ENCODE assay signal across 20 cellular contexts in genomic region chr3:187721055-187721454, GRCh38. TPM values are rescaled to one million over a fixed set of nuclear protein-coding genes. Genes with fewer than 3 reads are reported as not detected.
DNase-seq lines count a peak whose midpoint lies in the region; ATAC-seq, FAIRE-seq and TF ChIP-seq lines count a peak whose summit lies in the region.
"Had no signal": no experiment of that assay in that cellular context is flagged by ENCODE, and none has a peak within 500 bp of the region (broad histone marks: within the 10 kb centered on the region; RNA-seq: fewer than 3 reads in every experiment).

No MANE protein-coding gene starts in this region.

- TF ChIP-seq CTCF in IMR-90 (conservative IDR thresholded peaks at IDR 0.05; ENCODE audit: low read depth, low read length): no peak
- TF ChIP-seq CTCF in RWPE1 (conservative IDR thresholded peaks at IDR 0.05; ENCODE audit: low read depth): no peak
- no peak for TF ChIP-seq CTCF in neutrophil (IDR thresholded peaks at IDR 0.05)

- peaks cover 0 to 4% of the 10 kb centered on the region in 2 experiments; a peak in 1 of 4 replicates for H3K79me1 ChIP-seq in IMR-90 (ENCODE audit: low read depth in 1 of 2, low read length in 2 of 2)

- H3K36me3 ChIP-seq in IMR-90 (ENCODE audit: control insufficient read depth, insufficient read depth, low read length) (peaks cover 45% of the 10 kb centered on the region), neutrophil (peaks cover 64% of the 10 kb centered on the region), stomach smooth muscle (ENCODE audit: control insufficient read depth in 2 of 2, insufficient read depth in 2 of 2, low read length in 2 of 2) (peaks cover 42 to 43% of the 10 kb centered on the region in 2 donors)
- H3K36me3 ChIP-seq: BE2C had no signal

- no peak overlapping the region for H2BK120ac ChIP-seq in IMR-90 (ENCODE audit: low read depth, low read length)

- FAIRE-seq in urothelium cell line (lab: Jason Lieb, UNC): no peak
- FAIRE-seq: A204.1, D721Med, G401.6, GM12891, K562 had no signal

- in situ Hi-C loops in IMR-90 (cut with MboI; ENCODE audit: low sequenced_read_pairs): loop anchor here (25.0 kb wide), 1 partner anchor 1516 kb away; no protein-coding TSS in a partner anchor

- peaks cover 0 to 9% of the 10 kb centered on the region in 2 donors for H3K4me1 Mint-ChIP-seq in natural killer cell treated with Interleukin-12 subunit alpha and Interleukin-12 subunit beta and Interleukin-15 and Interleukin-18, amount 100 ng/mL, for 72 hours (ENCODE audit: low read depth in 2 of 2)
- H3K4me1 Mint-ChIP-seq: CD4-positive, CD25-positive, alpha-beta regulatory T cell; CD8-positive, alpha-beta memory T cell had no signal

- H2AFZ ChIP-seq in IMR-90 (replicated peaks; ENCODE audit: low read length, poor library complexity): no peak overlapping the region
- H2AFZ ChIP-seq: GM23338 had no signal

- no peak overlapping the region for H3K56ac ChIP-seq in IMR-90 (ENCODE audit: extremely low read depth, insufficient read depth, low read length)

- H2BK15ac ChIP-seq in IMR-90 (ENCODE audit: low read depth, low read length): no peak overlapping the region

- H3K14ac ChIP-seq in IMR-90 (replicated peaks; ENCODE audit: low read depth, low read length): no peak overlapping the region

- no peak overlapping the region for H4K8ac ChIP-seq in IMR-90 (ENCODE audit: low read depth in 2 of 2, low read length in 2 of 2)

- no peak overlapping the region for H3K4ac ChIP-seq in IMR-90 (ENCODE audit: low read depth, low read length)

- peaks cover 5% of the 10 kb centered on the region; the same call in 1 of the 2 replicates for H3K9me1 ChIP-seq in IMR-90 (ENCODE audit: insufficient read depth, low read length)

- TF ChIP-seq RAD21 in IMR-90 (IDR thresholded peaks at IDR 0.05; ENCODE audit: low read length): no peak

- H3K27me3 ChIP-seq in IMR-90 (ENCODE audit: control insufficient read depth, insufficient read depth, low read length) (no peaks in the 10 kb centered on the region), neutrophil (no peaks in the 10 kb centered on the region), stomach smooth muscle (ENCODE audit: control insufficient read depth in 1 of 2, insufficient read depth in 2 of 2, low read length in 2 of 2) (no peaks in the 10 kb centered on the region)
- H3K27me3 ChIP-seq: BE2C had no signal

- H4K91ac ChIP-seq in IMR-90 (ENCODE audit: insufficient read depth, low read depth, low read length): no peak overlapping the region

- H3K4me2 ChIP-seq in IMR-90 (ENCODE audit: low read depth, low read length): no peak overlapping the region
- H3K4me2 ChIP-seq: GM23338 had no signal

- peak overlapping the region; percentile 50 for H2AK9ac ChIP-seq in IMR-90 (replicated peaks; ENCODE audit: low read depth, low read length, poor library complexity)

- H3K9ac ChIP-seq in IMR-90 (ENCODE audit: low read depth, low read length): no peak overlapping the region
- H3K9ac ChIP-seq in stomach smooth muscle (ENCODE audit: low read length in 2 of 2): no peak overlapping the region

- H2AK5ac ChIP-seq in IMR-90 (ENCODE audit: low read depth, low read length): no peak overlapping the region

- H4K5ac ChIP-seq in IMR-90 (ENCODE audit: low read depth, low read length): no peak overlapping the region

- H4K20me1 ChIP-seq in IMR-90 (ENCODE audit: insufficient read depth, low read length): no peaks in the 10 kb centered on the region; the same call in 1 of the 2 replicates

- H3K9me3 ChIP-seq in IMR-90 (ENCODE audit: control insufficient read depth, insufficient read depth, low read length) (no peaks in the 10 kb centered on the region), neutrophil (peaks cover 5% of the 10 kb centered on the region), stomach smooth muscle (ENCODE audit: control insufficient read depth in 2 of 2, low read length in 2 of 2) (no peaks in the 10 kb centered on the region)
- H3K9me3 ChIP-seq: BE2C, Caco-2 had no signal

- H3K4me3 ChIP-seq in IMR-90 (ENCODE audit: insufficient read depth, low read depth, low read length) (no peak overlapping the region), neutrophil (ENCODE audit: low read depth in 1 of 2, low read length in 1 of 2) (no peak overlapping the region), stomach smooth muscle (ENCODE audit: low read length in 2 of 2) (no peak overlapping the region)
- H3K4me3 ChIP-seq: GM23338, K562 had no signal

- dilution Hi-C loops in IMR-90 (cut with HindIII; ENCODE audit: low sequenced_read_pairs, unreplicated experiment): no loop called here

- H2BK20ac ChIP-seq in IMR-90 (ENCODE audit: low read depth, low read length): no peak overlapping the region

- H3K27me3 Mint-ChIP-seq in natural killer cell treated with Interleukin-12 subunit alpha and Interleukin-12 subunit beta and Interleukin-15 and Interleukin-18, amount 100 ng/mL, for 72 hours: no peaks in the 10 kb centered on the region
- H3K27me3 Mint-ChIP-seq: CD4-positive, CD25-positive, alpha-beta regulatory T cell; CD8-positive, alpha-beta memory T cell had no signal

- no peak overlapping the region for H3K27ac Mint-ChIP-seq in natural killer cell treated with Interleukin-12 subunit alpha and Interleukin-12 subunit beta and Interleukin-15 and Interleukin-18, amount 100 ng/mL, for 72 hours
- H3K27ac Mint-ChIP-seq: CD4-positive, CD25-positive, alpha-beta regulatory T cell; GM23338 had no signal

- TF ChIP-seq POLR2A in IMR-90 (IDR thresholded peaks at IDR 0.05; ENCODE audit: low read depth, low read length): no peak

- CTCF ChIA-PET in IMR-90 (lab: Yijun Ruan, JAX) (no interaction called here), RWPE1 (lab: Yijun Ruan, JAX) (no interaction called here)

- no peak overlapping the region for H2BK5ac ChIP-seq in IMR-90 (ENCODE audit: low read depth, low read length, poor library complexity, severe bottlenecking)

- peaks cover 17% of the 10 kb centered on the region for H3K36me3 Mint-ChIP-seq in natural killer cell treated with Interleukin-12 subunit alpha and Interleukin-12 subunit beta and Interleukin-15 and Interleukin-18, amount 100 ng/mL, for 72 hours

- H3K27ac ChIP-seq in IMR-90 (ENCODE audit: insufficient read depth, low read length) (no peak overlapping the region), RWPE1 (peak overlapping the region; percentile 49), neutrophil (peak overlapping the region; percentile 49), stomach smooth muscle (ENCODE audit: low read length) (peak overlapping the region; percentile 78)

- no TSS peak for BruUV-seq in IMR-90 (replicated peaks; lab: Mats Ljungman, UMichigan)

- DNase-seq in IMR-90 (no peak), RWPE1 (ENCODE audit: low spot score) (no peak), urothelium cell line (ENCODE audit: low spot score) (no peak)
- no peak for DNase-seq in natural killer cell treated with Interleukin-12 subunit alpha and Interleukin-12 subunit beta and Interleukin-15 and Interleukin-18, amount 100 ng/mL, for 72 hours (ENCODE audit: low spot score)
- DNase-seq: ACHN; BE2C; C1 segment of cervical spinal cord; Caco-2; CD4-positive, CD25-positive, alpha-beta regulatory T cell; CD8-positive, alpha-beta memory T cell; H9 had no signal

- no peak overlapping the region for H3K18ac ChIP-seq in IMR-90 (ENCODE audit: low read depth, low read length)

- ATAC-seq in IMR-90 (ENCODE audit: low read depth) (no peak), GM21717 (IDR thresholded peaks at IDR 0.05; ENCODE audit: unreplicated experiment) (no peak)
- ATAC-seq in natural killer cell treated with Interleukin-12 subunit alpha and Interleukin-12 subunit beta and Interleukin-15 and Interleukin-18, amount 100 ng/mL, for 72 hours: no peak
- ATAC-seq: K562 had no signal

- no peaks in the 10 kb centered on the region for H3K9me3 Mint-ChIP-seq in natural killer cell treated with Interleukin-12 subunit alpha and Interleukin-12 subunit beta and Interleukin-15 and Interleukin-18, amount 100 ng/mL, for 72 hours
- H3K9me3 Mint-ChIP-seq: CD4-positive, CD25-positive, alpha-beta regulatory T cell; CD8-positive, alpha-beta memory T cell; GM23338; H9 had no signal

- POLR2A ChIA-PET in IMR-90 (lab: Charles Lee; ENCODE audit: unreplicated experiment) (no interaction called here), RWPE1 (lab: Yijun Ruan, JAX; ENCODE audit: low non-redundant PET) (no interaction called here)

- no peak overlapping the region for H3K4me3 Mint-ChIP-seq in natural killer cell treated with Interleukin-12 subunit alpha and Interleukin-12 subunit beta and Interleukin-15 and Interleukin-18, amount 100 ng/mL, for 72 hours
- H3K4me3 Mint-ChIP-seq: CD4-positive, CD25-positive, alpha-beta regulatory T cell; CD8-positive, alpha-beta memory T cell; GM23338 had no signal

- no peak overlapping the region for H3K23ac ChIP-seq in IMR-90 (ENCODE audit: low read depth, low read length)

- H3K4me1 ChIP-seq in IMR-90 (ENCODE audit: control insufficient read depth, insufficient read depth, low read length) (peaks cover 2% of the 10 kb centered on the region; the same call in 1 of the 2 replicates), neutrophil (ENCODE audit: control insufficient read depth in 1 of 2, insufficient read depth in 1 of 2, low read depth in 1 of 2, low read length in 1 of 2) (no peaks in the 10 kb centered on the region), stomach smooth muscle (ENCODE audit: control insufficient read depth, insufficient read depth, low read length) (peaks cover 15% of the 10 kb centered on the region)
- H3K4me1 ChIP-seq: BE2C had no signal

- intact Hi-C loops in IMR-90 (cut with micrococcal nuclease): no loop called here

- WGBS in IMR-90 (ENCODE audit: extremely low coverage in 2 of 2, insufficient read length in 1 of 2), 2 experiments: 100% methylated on average over 1 of the region's 8 CpGs; no CpG with 5 or more reads in 1 of the 2 experiments

TF ChIP-seq in IMR-90, 13 proteins besides CTCF, POLR2A, EP300 and RAD21 (continues in another document):
- no peak for TF ChIP-seq CEBPB (IDR thresholded peaks at IDR 0.05; ENCODE audit: low read depth, low read length)

RNA-seq across cellular contexts. Expression of gene RTP2, which starts 18.7 kb away (rescaled TPM):
- not detected in 2 replicates for total RNA-seq in IMR-90 (2012; rRNA removed)
- not detected in 2 replicates for polyA plus RNA-seq in IMR-90 (2012; rRNA removed)
- not detected in 2 replicates for polyA plus RNA-seq in IMR-90 (2012; cell fraction: cytosol; rRNA removed)
- not detected in 2 replicates for polyA plus RNA-seq in IMR-90 (2012; cell fraction: nucleus; rRNA removed; ENCODE audit: low replicate concordance)
- total RNA-seq in natural killer cell treated with Interleukin-12 subunit alpha and Interleukin-12 subunit beta and Interleukin-15 and Interleukin-18, amount 100 ng/mL, for 72 hours: not detected
- total RNA-seq: Caco-2; CD4-positive, CD25-positive, alpha-beta regulatory T cell; CD8-positive, alpha-beta memory T cell; GM23338; H9; K562 had no signal
- polyA plus RNA-seq: CD4-positive, CD25-positive, alpha-beta regulatory T cell; CD8-positive, alpha-beta memory T cell; GM23338; K562 had no signal

RNA-seq across cellular contexts. Expression of gene BCL6, which starts 24.2 kb away (rescaled TPM):
- total RNA-seq in IMR-90 (2012; rRNA removed): 21.4 and 22.6 TPM in 2 replicates
- polyA plus RNA-seq in IMR-90 (2012; rRNA removed): 19.7 and 20.4 TPM in 2 replicates
- polyA plus RNA-seq in IMR-90 (2012; cell fraction: cytosol; rRNA removed): 10.4 and 12.0 TPM in 2 replicates
- polyA plus RNA-seq in IMR-90 (2012; cell fraction: nucleus; rRNA removed; ENCODE audit: low replicate concordance): 66.2 and 89.5 TPM in 2 replicates
- 100 to 1,000 TPM in 1 of 2 donors, 10 to 100 TPM in 1; 67.8 to 158 TPM for total RNA-seq in natural killer cell treated with Interleukin-12 subunit alpha and Interleukin-12 subunit beta and Interleukin-15 and Interleukin-18, amount 100 ng/mL, for 72 hours

RNA-seq across cellular contexts. Expression of gene SST, which starts 50.9 kb away (rescaled TPM):
- total RNA-seq in IMR-90 (2012; rRNA removed): not detected in 2 replicates
- polyA plus RNA-seq in IMR-90 (2012; rRNA removed): not detected in 2 replicates
- polyA plus RNA-seq in IMR-90 (2012; cell fraction: cytosol; rRNA removed): not detected in 2 replicates
- polyA plus RNA-seq in IMR-90 (2012; cell fraction: nucleus; rRNA removed; ENCODE audit: low replicate concordance): not detected in 2 replicates
- total RNA-seq in natural killer cell treated with Interleukin-12 subunit alpha and Interleukin-12 subunit beta and Interleukin-15 and Interleukin-18, amount 100 ng/mL, for 72 hours: not detected
- total RNA-seq: Caco-2; CD4-positive, CD25-positive, alpha-beta regulatory T cell; CD8-positive, alpha-beta memory T cell; GM23338; H9; K562 had no signal
- polyA plus RNA-seq: CD4-positive, CD25-positive, alpha-beta regulatory T cell; CD8-positive, alpha-beta memory T cell; K562 had no signal
